In the genomic region with DNA sequence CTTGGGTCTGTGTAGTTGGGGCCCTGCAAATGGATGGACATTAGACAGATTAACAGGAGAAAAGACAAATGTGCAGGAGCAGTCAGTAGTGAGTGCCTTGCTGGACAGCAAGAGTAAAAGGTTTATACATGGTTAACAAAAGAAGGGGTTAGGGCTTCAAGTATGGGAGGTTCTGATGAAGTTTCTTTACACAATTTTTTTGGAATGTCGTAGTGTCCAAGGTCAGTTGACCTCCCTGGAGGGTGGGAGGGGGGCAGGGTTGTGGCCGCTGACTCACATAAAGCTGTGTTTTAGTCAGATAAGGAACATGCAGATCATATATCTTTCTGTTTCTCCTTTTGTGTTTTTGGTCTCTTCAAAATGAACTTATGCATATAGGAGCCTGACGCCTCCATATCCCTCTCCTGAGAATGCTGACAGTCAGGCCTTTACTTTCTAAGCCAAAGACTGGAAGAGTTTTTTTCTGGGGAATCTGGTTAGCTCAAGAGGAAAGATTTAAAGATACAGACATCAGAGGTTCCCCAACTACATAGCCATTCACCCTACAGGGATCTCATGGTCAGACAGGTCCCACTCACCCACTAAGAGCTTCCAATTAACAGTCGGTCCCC, we compare ENCODE assay signal across 16 cellular contexts.
A peak's percentile ranks its signal among the peaks of the same experiment; 100 is the strongest.
DNase-seq lines count a peak whose midpoint lies in the region; ATAC-seq and TF ChIP-seq lines count a peak whose summit lies in the region.
"Had no signal": no experiment of that assay in that cellular context is flagged by ENCODE, and none has a peak within 500 bp of the region (broad histone marks: within the 10 kb centered on the region; RNA-seq: fewer than 3 reads in every experiment).

No MANE protein-coding gene starts in this region.

- H3K4me1 ChIP-seq in mucosa of descending colon (ENCODE audit: low read depth) (no peaks in the 10 kb centered on the region), H9 (ENCODE audit: insufficient read depth, low read length) (peaks cover 10% of the 10 kb centered on the region; the same call in 1 of the 2 replicates)
- H3K4me1 ChIP-seq: colonic mucosa had no signal

- in situ Hi-C loops in brain microvascular endothelial cell (cut with HindIII; ENCODE audit: low pct_ligation_motif_present, low sequenced_read_pairs): no loop called here

- H3K79me2 ChIP-seq in H9 (ENCODE audit: insufficient read depth, low read length): no peaks in the 10 kb centered on the region
- H3K79me2 ChIP-seq: hepatocyte had no signal

- intact Hi-C loops in CD14-positive monocyte (cut with micrococcal nuclease) (no loop called here), mucosa of descending colon (cut with DNase I, micrococcal nuclease) (no loop called here)

- H3K4me3 Mint-ChIP-seq in CD14-positive monocyte (no peak overlapping the region), H9 (no peak overlapping the region)
- H3K4me3 Mint-ChIP-seq: CD4-positive, alpha-beta T cell had no signal

- no peak overlapping the region for H3K56ac ChIP-seq in H9 (ENCODE audit: insufficient read length, low read depth, low read length)

- no peak overlapping the region for H2BK120ac ChIP-seq in H9 (ENCODE audit: low read depth, low read length, poor library complexity, severe bottlenecking)

- no peak overlapping the region for H2AK5ac ChIP-seq in H9 (ENCODE audit: insufficient read length, low read length)

- H3K27me3 Mint-ChIP-seq in CD14-positive monocyte (ENCODE audit: low read depth in 3 of 3) (peaks cover 0 to 4% (median 2%) of the 10 kb centered on the region in 3 donors), H9 (ENCODE audit: low read depth) (peaks cover 16% of the 10 kb centered on the region)

- H3K23ac ChIP-seq in H9 (ENCODE audit: insufficient read length, low read depth, low read length): no peak overlapping the region

- WGBS in H9 (ENCODE audit: extremely low coverage, insufficient read length, low lambda C conversion rate): no CpG with 5 or more reads among the region's 4 CpGs

- ATAC-seq in mucosa of descending colon (peak; percentile 19), HG02970 (IDR thresholded peaks at IDR 0.05; ENCODE audit: low FRiP score, unreplicated experiment) (no peak), left lobe of liver (no peak)
- ATAC-seq: GM12878 had no signal

- H4K20me1 ChIP-seq in H9 (ENCODE audit: control insufficient read depth, insufficient read depth, insufficient read length): no peaks in the 10 kb centered on the region

- peaks cover 29% of the 10 kb centered on the region for H3K4me1 Mint-ChIP-seq in CD14-positive monocyte
- peaks cover 22 to 26% of the 10 kb centered on the region in 2 experiments for H3K4me1 Mint-ChIP-seq in H9

- no peak overlapping the region for H2BK15ac ChIP-seq in H9 (ENCODE audit: low read depth, low read length)

- H3K27me3 ChIP-seq in brain microvascular endothelial cell (replicated peaks) (no peaks in the 10 kb centered on the region), H9 (ENCODE audit: insufficient read depth, low read length) (no peaks in the 10 kb centered on the region)
- H3K27me3 ChIP-seq: colonic mucosa, hepatocyte had no signal

- no peak for TF ChIP-seq CTCF in CD14-positive monocyte (IDR thresholded peaks at IDR 0.05)
- TF ChIP-seq CTCF in brain microvascular endothelial cell (IDR thresholded peaks at IDR 0.05; ENCODE audit: low read depth, low read length, missing control alignments): no peak
- TF ChIP-seq CTCF in mucosa of descending colon (IDR thresholded peaks at IDR 0.05): no peak
- TF ChIP-seq CTCF in H9 (conservative IDR thresholded peaks at IDR 0.05): no peak

- H3K4me3 ChIP-seq in brain microvascular endothelial cell (ENCODE audit: low read depth, low read length) (no peak overlapping the region), mucosa of descending colon (no peak overlapping the region)
- H3K4me3 ChIP-seq: colonic mucosa, GM12878, hepatocyte had no signal

- H4K8ac ChIP-seq in H9 (replicated peaks; ENCODE audit: insufficient read length, low read depth, low read length): no peak overlapping the region

- H2BK20ac ChIP-seq in H9 (ENCODE audit: low read depth, low read length, poor library complexity, severe bottlenecking): no peak overlapping the region

- no peaks in the 10 kb centered on the region for H3K23me2 ChIP-seq in H9 (ENCODE audit: insufficient read length, low read depth, low read length, poor library complexity, severe bottlenecking)

- no peak overlapping the region for H4K5ac ChIP-seq in H9 (ENCODE audit: insufficient read length, low read depth, low read length)

- no peak overlapping the region for H4K91ac ChIP-seq in H9 (ENCODE audit: insufficient read length, low read depth, low read length)

- H2BK12ac ChIP-seq in H9 (ENCODE audit: insufficient read length, low read depth, low read length): no peak overlapping the region

- no peak overlapping the region for H3K14ac ChIP-seq in H9 (ENCODE audit: insufficient read depth, low read length)

- no peaks in the 10 kb centered on the region for H3K9me3 ChIP-seq in mucosa of descending colon
- no peaks in the 10 kb centered on the region for H3K9me3 ChIP-seq in H9 (ENCODE audit: control insufficient read depth, low read depth, low read length)
- H3K9me3 ChIP-seq: colonic mucosa had no signal

- H3K79me1 ChIP-seq in H9 (ENCODE audit: insufficient read depth, low read depth, low read length, poor library complexity, severe bottlenecking): no peaks in the 10 kb centered on the region

- H3K27ac Mint-ChIP-seq in CD14-positive monocyte (peak overlapping the region in 4 of 7 donors; percentile 16 to 85 (median 50)), H9 (no peak overlapping the region)
- H3K27ac Mint-ChIP-seq: CD4-positive, alpha-beta T cell had no signal

- H3K9ac ChIP-seq in H9 (ENCODE audit: extremely low read depth, insufficient read length, low read length): no peak overlapping the region

- H3K9me3 Mint-ChIP-seq in CD14-positive monocyte (peaks cover 5 to 10% (median 6%) of the 10 kb centered on the region in 7 donors), H9 (peaks cover 2 to 8% of the 10 kb centered on the region in 2 experiments; a peak in 3 of 5 replicates)
- H3K9me3 Mint-ChIP-seq: CD4-positive, alpha-beta T cell had no signal

- H2AFZ ChIP-seq in H9 (ENCODE audit: low read length): no peak overlapping the region
- H2AFZ ChIP-seq: hepatocyte had no signal

- DNase-seq in CD14-positive monocyte (ENCODE audit: low spot score) (peak; percentile 68), LHCN-M2 (ENCODE audit: low read depth) (peak; percentile 83), brain microvascular endothelial cell (peak; percentile 86), mucosa of descending colon (no peak), SW480 (ENCODE audit: low spot score) (no peak), H9 (no peak), left lobe of liver (ENCODE audit: low spot score) (no peak)
- DNase-seq: activated CD4-positive, alpha-beta T cell treated with anti-CD3 and anti-CD28 coated beads for 48 hours; activated effector memory CD4-positive, alpha-beta T cell treated with Interleukin-2 at 50 U/mL for 16 hours; CD4-positive, alpha-beta T cell; colonic mucosa; NCI-H2227 treated with DMSO at 0.1 percent for 48 hours; SHP77 had no signal

- no peak overlapping the region for H3K4me2 ChIP-seq in H9 (ENCODE audit: insufficient read depth, insufficient read length, low read length)
- H3K4me2 ChIP-seq: hepatocyte had no signal

- H3K18ac ChIP-seq in H9 (ENCODE audit: insufficient read length, low read depth, low read length): no peak overlapping the region

- no peak overlapping the region for H3T11ph ChIP-seq in H9 (ENCODE audit: low read length)

- no peak overlapping the region for H3K4ac ChIP-seq in H9 (ENCODE audit: low read depth, low read length)

- H3K36me3 ChIP-seq in brain microvascular endothelial cell (replicated peaks) (no peaks in the 10 kb centered on the region), mucosa of descending colon (ENCODE audit: low read depth) (no peaks in the 10 kb centered on the region)
- H3K36me3 ChIP-seq: colonic mucosa had no signal

- H3K36me3 Mint-ChIP-seq in CD14-positive monocyte (no peaks in the 10 kb centered on the region), H9 (ENCODE audit: insufficient read depth in 1 of 3, low read depth in 3 of 3) (peaks cover 0 to 4% (median 0%) of the 10 kb centered on the region in 3 experiments; a peak in 2 of 7 replicates)

- no peak overlapping the region for H3K27ac ChIP-seq in brain microvascular endothelial cell
- no peak overlapping the region for H3K27ac ChIP-seq in H9 (ENCODE audit: insufficient read length, low read depth, low read length)
- H3K27ac ChIP-seq: colonic mucosa, hepatocyte had no signal

- no peak overlapping the region for H2BK5ac ChIP-seq in H9 (ENCODE audit: insufficient read length, low read length)

Comparison
In these comparisons a context has a peak if more than half of its experiments do, and no peak if none do; other contexts are left out.
1. DNase-seq: peak in CD14-positive monocyte (single experiment), LHCN-M2 (single experiment) and brain microvascular endothelial cell (single experiment); none in mucosa of descending colon (0 of 3), SW480 (single experiment), H9 (single experiment) and left lobe of liver (single experiment).
2. H3K27ac Mint-ChIP-seq: peak in CD14-positive monocyte (4 of 7); none in H9 (0 of 3).